In the genomic region with DNA sequence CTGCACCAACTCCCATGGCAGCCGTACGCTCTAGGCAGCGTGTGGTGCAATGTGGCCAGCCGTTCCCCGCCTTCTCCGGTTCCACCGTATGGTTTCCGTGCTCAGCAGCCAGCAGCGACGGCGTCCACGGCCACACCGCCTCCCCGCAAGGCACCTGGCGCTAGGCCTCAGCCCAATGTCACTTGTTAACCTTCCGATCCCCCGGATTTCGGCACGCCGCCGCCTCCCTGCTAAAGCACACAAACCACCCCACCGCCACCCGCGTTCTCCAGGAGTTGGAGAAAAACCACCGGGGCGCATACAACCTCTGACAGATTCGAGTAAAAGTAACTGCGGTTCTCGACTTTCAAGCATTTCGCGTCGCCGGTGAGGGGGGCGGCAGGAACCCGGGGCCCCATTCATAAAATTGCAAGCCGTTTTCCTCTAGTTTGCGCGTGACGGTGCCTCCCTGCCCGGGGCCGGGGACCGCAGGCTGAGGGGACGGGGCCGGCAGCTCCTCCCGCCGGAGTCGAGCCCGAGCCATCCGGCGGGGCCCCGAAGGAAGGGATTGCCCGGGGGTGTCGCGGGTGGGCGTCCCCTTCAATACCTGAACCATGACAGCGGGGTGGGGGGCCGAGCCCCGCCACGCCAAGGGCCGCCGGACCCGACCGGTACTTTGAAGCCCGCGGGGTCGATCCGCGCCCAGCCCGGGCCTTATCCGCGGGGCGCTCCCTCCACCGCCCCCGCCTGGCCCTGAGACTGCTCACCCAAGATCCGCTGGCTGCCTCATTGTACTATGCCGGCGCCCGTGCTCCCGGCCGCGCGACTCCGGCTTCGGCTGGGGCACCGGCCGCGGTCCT, we compare ENCODE assay signal across 8 cellular contexts. TPM values are rescaled to one million over a fixed set of nuclear protein-coding genes. Genes with fewer than 3 reads are reported as not detected.
DNase-seq lines count a peak whose midpoint lies in the region; ATAC-seq lines count a peak whose summit lies in the region.

TSS of gene TEX2 (minus strand) at position 839 of the 839 bp plus-strand sequence. CDS start 49,043 bp downstream, outside the sequence.

- peak within 1 kb of the TSS; percentile 90 to 97 (median 94) for H3K4me3 Mint-ChIP-seq in IgD-negative memory B cell

- peak within 1 kb of the TSS; percentile 73 for H3K27ac ChIP-seq in caudate nucleus (ENCODE audit: low read depth, low read length)

- peak within 1 kb of the TSS; percentile 69 to 91 (median 86) for H3K27ac Mint-ChIP-seq in IgD-negative memory B cell

- DNase-seq in EH (ENCODE audit: low read depth): peak; percentile 27
- peak; percentile 20 to 51 (median 25) for DNase-seq in activated CD4-positive, CD25-positive, alpha-beta regulatory T cell (lab: John Stamatoyannopoulos, UW)
- peak in 45 of 61 donors; percentile 15 to 70 (median 41) for DNase-seq in caudate nucleus (lab: John Stamatoyannopoulos, UW)
- peak; percentile 40 for DNase-seq in kidney tubule cell (ENCODE audit: low spot score)
- DNase-seq in stimulated activated CD4-positive, alpha-beta T cell treated with anti-CD3 and anti-CD28 coated beads, Interleukin-2, amount 100 ng/mL, for 24 hours: peak; percentile 65 to 69
- no peak for DNase-seq in NCI-H1694 treated with DMSO at 0.1 percent for 48 hours (lab: John Stamatoyannopoulos, UW)

- peaks cover 1% of the 10 kb centered on the region for H3K36me3 Mint-ChIP-seq in IgD-negative memory B cell

- peaks cover 15 to 28% (median 16%) of the 10 kb centered on the region in 3 donors for H3K4me1 Mint-ChIP-seq in IgD-negative memory B cell

- H3K27me3 Mint-ChIP-seq in IgD-negative memory B cell: no peaks in the 10 kb centered on the region

- peak; percentile 40 for ATAC-seq in GM21515 (IDR thresholded peaks at IDR 0.05; ENCODE audit: unreplicated experiment)

- H3K9me3 Mint-ChIP-seq in IgD-negative memory B cell: no peaks in the 10 kb centered on the region

RNA-seq across cellular contexts. Expression of gene TEX2, which starts in this region (rescaled TPM):
- polyA plus RNA-seq in IgD-negative memory B cell: 2.8 TPM
